ENCODE assay signal across 31 cellular contexts in the genomic region with DNA sequence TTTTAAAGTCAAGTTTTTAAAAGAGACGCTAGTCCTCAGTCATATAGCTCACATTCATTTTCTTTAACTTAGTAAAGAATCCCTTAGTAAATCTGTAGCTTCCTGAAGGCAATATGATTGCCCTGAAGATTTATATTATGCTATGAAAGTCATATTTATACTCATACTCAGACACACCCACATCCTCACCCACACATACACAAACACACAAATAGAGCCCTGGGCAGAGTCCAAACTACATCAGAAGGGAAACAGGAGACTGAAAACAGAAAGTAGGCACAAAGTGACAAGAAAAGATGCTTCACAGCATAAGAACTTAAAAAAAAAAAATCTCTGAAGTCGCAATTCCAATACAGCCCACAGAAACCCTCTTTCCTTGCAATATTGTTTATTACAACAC.
"Had no signal": no experiment of that assay in that cellular context is flagged by ENCODE, and none has a peak within 500 bp of the region (broad histone marks: within the 10 kb centered on the region; RNA-seq: fewer than 3 reads in every experiment).

No MANE protein-coding gene starts in this region.

- DNase-seq: activated CD4-positive, alpha-beta T cell treated with anti-CD3 and anti-CD28 coated beads for 1 hour; activated CD4-positive, alpha-beta T cell treated with anti-CD3 and anti-CD28 coated beads, Interleukin-2, amount 10 ng/mL, durations not matched to agents 7 days and 5 days; activated CD8-positive, alpha-beta T cell treated with anti-CD3 and anti-CD28 coated beads for 36 hours; activated gamma-delta T cell treated with Interleukin-2 at 50 U/mL for 16 hours; activated naive CD4-positive, alpha-beta T cell treated with anti-CD3 and anti-CD28 coated beads, Interleukin-2, amount 50 U/mL, for 16 hours; activated T-cell treated with anti-CD3 and anti-CD28 coated beads, Interleukin-2, amount 50 U/mL, for 4 hours; amniotic stem cell; brain microvascular endothelial cell; caudate nucleus; cortex of kidney; effector memory CD8-positive, alpha-beta T cell; foreskin fibroblast; head of caudate nucleus; hippocampal formation; left cardiac atrium; retina; sigmoid colon; small intestine; stimulated activated CD4-positive, alpha-beta T cell treated with anti-CD3 and anti-CD28 coated beads, Interleukin-1b, Interleukin-23, amount 100 ng/mL, for 48 hours; stimulated activated naive CD4-positive, alpha-beta T cell; T-helper 17 cell; T1000; tibial artery; upper lobe of right lung had no signal

- H3K9me3 Mint-ChIP-seq: activated CD4-positive, alpha-beta T cell treated with anti-CD3 and anti-CD28 coated beads, Interleukin-2, amount 10 ng/mL, durations not matched to agents 7 days and 5 days; nephron; WTC11 had no signal

- H3K36me3 ChIP-seq: brain microvascular endothelial cell, neutrophil, sigmoid colon, suprapubic skin, tibial artery, upper lobe of right lung had no signal

- H3K9me3 ChIP-seq: neutrophil, sigmoid colon, suprapubic skin, tibial artery, upper lobe of right lung had no signal

- H3K27me3 Mint-ChIP-seq: activated CD4-positive, alpha-beta T cell treated with anti-CD3 and anti-CD28 coated beads, Interleukin-2, amount 10 ng/mL, durations not matched to agents 7 days and 5 days; activated CD8-positive, alpha-beta T cell treated with anti-CD3 and anti-CD28 coated beads for 36 hours; activated T-helper 17 cell treated with anti-CD3 and anti-CD28 coated beads, Interleukin-2, amount 50 U/mL, for 72 hours; effector memory CD8-positive, alpha-beta T cell; memory B cell; progenitor cell of endocrine pancreas; T-helper 17 cell had no signal

- H3K27me3 ChIP-seq: brain microvascular endothelial cell, neutrophil, sigmoid colon, suprapubic skin, tibial artery, upper lobe of right lung had no signal

- H3K27ac Mint-ChIP-seq: activated CD4-positive, alpha-beta T cell treated with anti-CD3 and anti-CD28 coated beads, Interleukin-2, amount 10 ng/mL, durations not matched to agents 7 days and 5 days; activated CD8-positive, alpha-beta T cell treated with anti-CD3 and anti-CD28 coated beads for 36 hours; activated T-helper 17 cell treated with anti-CD3 and anti-CD28 coated beads, Interleukin-2, amount 50 U/mL, for 72 hours; effector memory CD8-positive, alpha-beta T cell; memory B cell; progenitor cell of endocrine pancreas; T-helper 17 cell; WTC11 had no signal

- H3K4me1 Mint-ChIP-seq: activated CD4-positive, alpha-beta T cell treated with anti-CD3 and anti-CD28 coated beads, Interleukin-2, amount 10 ng/mL, durations not matched to agents 7 days and 5 days; activated T-helper 17 cell treated with anti-CD3 and anti-CD28 coated beads, Interleukin-2, amount 50 U/mL, for 72 hours; memory B cell; T-helper 17 cell had no signal

- ATAC-seq: activated CD8-positive, alpha-beta T cell treated with anti-CD3 and anti-CD28 coated beads for 36 hours; activated T-cell treated with anti-CD3 and anti-CD28 coated beads, Interleukin-2, amount 50 U/mL, for 4 hours; activated T-helper 17 cell treated with anti-CD3 and anti-CD28 coated beads, Interleukin-2, amount 50 U/mL, for 72 hours; effector memory CD8-positive, alpha-beta T cell; left cardiac atrium; T-helper 17 cell; upper lobe of right lung; WTC11 had no signal

- H3K4me1 ChIP-seq: sigmoid colon, suprapubic skin, tibial artery, upper lobe of right lung had no signal

- H3K4me3 ChIP-seq: sigmoid colon, suprapubic skin, tibial artery, upper lobe of right lung had no signal

- H3K36me3 Mint-ChIP-seq: memory B cell, WTC11 had no signal

- H3K4me3 Mint-ChIP-seq: activated CD4-positive, alpha-beta T cell treated with anti-CD3 and anti-CD28 coated beads, Interleukin-2, amount 10 ng/mL, durations not matched to agents 7 days and 5 days; activated CD8-positive, alpha-beta T cell treated with anti-CD3 and anti-CD28 coated beads for 36 hours; activated T-cell treated with anti-CD3 and anti-CD28 coated beads, Interleukin-2, amount 50 U/mL, for 4 hours; activated T-helper 17 cell treated with anti-CD3 and anti-CD28 coated beads, Interleukin-2, amount 50 U/mL, for 72 hours; effector memory CD8-positive, alpha-beta T cell; memory B cell; nephron; T-helper 17 cell; WTC11 had no signal

- H3K27ac ChIP-seq: brain microvascular endothelial cell, neutrophil, sigmoid colon, suprapubic skin, tibial artery, upper lobe of right lung had no signal
